Comparison of ENCODE assay signal across 13 cellular contexts in genomic region chr9:71741841-71742648, GRCh38. TPM values are rescaled to one million over a fixed set of nuclear protein-coding genes. Genes with fewer than 3 reads are reported as not detected.
A peak's percentile ranks its signal among the peaks of the same experiment; 100 is the strongest.
DNase-seq lines count a peak whose midpoint lies in the region; ATAC-seq, FAIRE-seq and TF ChIP-seq lines count a peak whose summit lies in the region.
"Had no signal": no experiment of that assay in that cellular context is flagged by ENCODE, and none has a peak within 500 bp of the region (broad histone marks: within the 10 kb centered on the region; RNA-seq: fewer than 3 reads in every experiment).

No MANE protein-coding gene starts in this region.

- ATAC-seq in lower lobe of right lung, result peak; percentile 47 to 73
- ATAC-seq in upper lobe of right lung, result peak; percentile 55

- TF ChIP-seq CTCF in cardiac muscle cell (IDR thresholded peaks at IDR 0.05; ENCODE audit: low read depth, low read length) (no peak), right atrium auricular region (IDR thresholded peaks at IDR 0.05) (no peak), lower lobe of right lung (IDR thresholded peaks at IDR 0.05) (no peak), upper lobe of right lung (IDR thresholded peaks at IDR 0.05) (no peak), osteocyte (IDR thresholded peaks at IDR 0.05) (no peak)

- peak overlapping the region; percentile 57 for H3K27ac ChIP-seq in cardiac muscle cell
- no peak overlapping the region for H3K27ac ChIP-seq in right atrium auricular region
- peak overlapping the region; percentile 56 for H3K27ac ChIP-seq in lower lobe of right lung
- peak overlapping the region; percentile 64 for H3K27ac ChIP-seq in upper lobe of right lung

- no peak overlapping the region for H3K4me3 Mint-ChIP-seq in osteocyte (ENCODE audit: unreplicated experiment)
- H3K4me3 Mint-ChIP-seq in activated naive CD4-positive, alpha-beta T cell treated with anti-CD3 and anti-CD28 coated beads for 36 hours, result no peak overlapping the region

- peaks cover 30% of the 10 kb centered on the region for H3K36me3 Mint-ChIP-seq in osteocyte (ENCODE audit: unreplicated experiment)
- H3K36me3 Mint-ChIP-seq in activated naive CD4-positive, alpha-beta T cell treated with anti-CD3 and anti-CD28 coated beads for 36 hours (ENCODE audit: low read depth), result peaks cover 27% of the 10 kb centered on the region

- peaks cover 26% of the 10 kb centered on the region for H3K4me1 Mint-ChIP-seq in osteocyte (ENCODE audit: unreplicated experiment)
- peaks cover 9% of the 10 kb centered on the region for H3K4me1 Mint-ChIP-seq in activated naive CD4-positive, alpha-beta T cell treated with anti-CD3 and anti-CD28 coated beads for 36 hours (ENCODE audit: low read depth)

- no peak overlapping the region for H3K27ac Mint-ChIP-seq in osteocyte (ENCODE audit: unreplicated experiment)
- H3K27ac Mint-ChIP-seq in activated naive CD4-positive, alpha-beta T cell treated with anti-CD3 and anti-CD28 coated beads for 36 hours, result no peak overlapping the region

- H3K4me1 ChIP-seq in cardiac muscle cell (ENCODE audit: low read depth) (peaks cover 10% of the 10 kb centered on the region), right atrium auricular region (peaks cover 0 to 4% of the 10 kb centered on the region in 2 donors), lower lobe of right lung (peaks cover 27% of the 10 kb centered on the region), upper lobe of right lung (peaks cover 20% of the 10 kb centered on the region)

- CTCF ChIA-PET in activated naive CD4-positive, alpha-beta T cell treated with anti-CD3 and anti-CD28 coated beads for 36 hours (lab: Charles Lee), result interaction anchor here (0.6 to 1.8 kb wide), 2 partner anchors 9 to 102 kb away, joined by 3 to 5 read pairs; no protein-coding TSS in a partner anchor

- intact Hi-C loops in lower lobe of right lung (cut with DNase I) (no loop called here), upper lobe of right lung (cut with DNase I) (no loop called here)
- intact Hi-C loops in activated naive CD4-positive, alpha-beta T cell treated with anti-CD3 and anti-CD28 coated beads for 36 hours (cut with micrococcal nuclease), result no loop called here

- H3K36me3 ChIP-seq in cardiac muscle cell, result no peaks in the 10 kb centered on the region
- peaks cover 8% of the 10 kb centered on the region for H3K36me3 ChIP-seq in right atrium auricular region
- H3K36me3 ChIP-seq in lower lobe of right lung, result peaks cover 52% of the 10 kb centered on the region
- H3K36me3 ChIP-seq in upper lobe of right lung, result peaks cover 47% of the 10 kb centered on the region
- H3K36me3 ChIP-seq: brain microvascular endothelial cell had no signal

- H3K4me3 ChIP-seq in cardiac muscle cell, result no peak overlapping the region
- no peak overlapping the region for H3K4me3 ChIP-seq in right atrium auricular region
- H3K4me3 ChIP-seq in lower lobe of right lung, result no peak overlapping the region
- H3K4me3 ChIP-seq in upper lobe of right lung, result no peak overlapping the region

- H3K9me3 ChIP-seq in cardiac muscle cell (ENCODE audit: low read depth), result no peaks in the 10 kb centered on the region
- H3K9me3 ChIP-seq in right atrium auricular region, result no peaks in the 10 kb centered on the region
- no peaks in the 10 kb centered on the region for H3K9me3 ChIP-seq in lower lobe of right lung
- H3K9me3 ChIP-seq in upper lobe of right lung, result no peaks in the 10 kb centered on the region

- no peaks in the 10 kb centered on the region for H3K27me3 Mint-ChIP-seq in osteocyte (ENCODE audit: unreplicated experiment)
- H3K27me3 Mint-ChIP-seq in activated naive CD4-positive, alpha-beta T cell treated with anti-CD3 and anti-CD28 coated beads for 36 hours (ENCODE audit: low read depth), result no peaks in the 10 kb centered on the region

- no peaks in the 10 kb centered on the region for H3K9me3 Mint-ChIP-seq in osteocyte (ENCODE audit: unreplicated experiment)
- no peaks in the 10 kb centered on the region for H3K9me3 Mint-ChIP-seq in activated naive CD4-positive, alpha-beta T cell treated with anti-CD3 and anti-CD28 coated beads for 36 hours

- H3K27me3 ChIP-seq in cardiac muscle cell (no peaks in the 10 kb centered on the region), right atrium auricular region (no peaks in the 10 kb centered on the region), lower lobe of right lung (ENCODE audit: low read depth) (no peaks in the 10 kb centered on the region), upper lobe of right lung (no peaks in the 10 kb centered on the region)
- H3K27me3 ChIP-seq: brain microvascular endothelial cell had no signal

- DNase-seq in cardiac muscle cell (ENCODE audit: low read depth in 1 of 2, low spot score in 1 of 2) (peak in 1 of 2 donors; percentile 92), right atrium auricular region (ENCODE audit: low spot score) (no peak), lower lobe of right lung (no peak), upper lobe of right lung (no peak), osteocyte (ENCODE audit: extremely low spot score, unreplicated experiment) (no peak), HK-2 (ENCODE audit: unreplicated experiment) (no peak)
- no peak for DNase-seq in activated naive CD4-positive, alpha-beta T cell treated with anti-CD3 and anti-CD28 coated beads for 36 hours
- DNase-seq: activated CD8-positive, alpha-beta memory T cell treated with anti-CD3 and anti-CD28 coated beads, Interleukin-2, amount 50 U/mL, for 48 hours; brain microvascular endothelial cell; mesendoderm; NCI-H2029 treated with DMSO at 0.1 percent for 48 hours; T-helper 2 cell had no signal

- FAIRE-seq in colon (lab: Jason Lieb, UNC), result peak; percentile 33

RNA-seq across cellular contexts. Expression of gene CEMIP2, which starts 26.3 kb away (rescaled TPM):
- total RNA-seq in cardiac muscle cell, result 16.5 and 39.4 TPM in 2 replicates
- 15.9 and 17.1 TPM in 2 replicates for polyA plus RNA-seq in cardiac muscle cell
- total RNA-seq in right atrium auricular region, result 10 to 100 TPM; 15.6 to 87.7 TPM
- 152 TPM for total RNA-seq in lower lobe of right lung
- total RNA-seq in upper lobe of right lung, result 219 TPM
- total RNA-seq in osteocyte, result 20.9 and 23.0 TPM in 2 replicates
- total RNA-seq in activated naive CD4-positive, alpha-beta T cell treated with anti-CD3 and anti-CD28 coated beads for 36 hours, result 10 to 100 TPM; 36.4 to 39.7 TPM

Comparison
In these comparisons a context has a peak if more than half of its experiments do, and no peak if none do; other contexts are left out.
1. H3K27ac ChIP-seq: peak in cardiac muscle cell (single experiment), lower lobe of right lung (single experiment) and upper lobe of right lung (single experiment); none in right atrium auricular region (0 of 2).